Comparison of ENCODE assay signal across 2 cellular contexts in the genomic region with DNA sequence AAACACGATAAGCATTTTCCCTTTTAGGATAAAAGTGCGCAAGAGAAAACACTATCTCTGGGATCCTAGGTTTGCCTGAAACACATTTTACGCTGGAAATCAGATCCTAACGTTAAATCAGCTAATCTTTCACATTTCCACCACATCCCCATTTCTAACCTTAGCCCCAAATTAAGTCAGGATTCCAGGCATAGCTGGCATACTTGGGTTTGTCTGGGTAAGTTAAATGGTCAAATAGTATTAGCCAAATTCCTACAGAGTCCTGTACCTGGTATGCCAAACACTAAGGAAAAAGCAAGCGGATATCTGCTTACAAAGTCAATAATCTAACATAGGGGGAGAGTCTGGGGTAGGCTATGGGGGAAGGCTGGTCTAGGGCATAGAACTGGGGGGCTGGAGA.
TF ChIP-seq lines count a peak whose summit lies in the region.

No MANE protein-coding gene starts in this region.

TF ChIP-seq in GM23338, 12 proteins besides CTCF, POLR2A, EP300 and RAD21 (continues in another document):
- TF ChIP-seq, protein P1, sequence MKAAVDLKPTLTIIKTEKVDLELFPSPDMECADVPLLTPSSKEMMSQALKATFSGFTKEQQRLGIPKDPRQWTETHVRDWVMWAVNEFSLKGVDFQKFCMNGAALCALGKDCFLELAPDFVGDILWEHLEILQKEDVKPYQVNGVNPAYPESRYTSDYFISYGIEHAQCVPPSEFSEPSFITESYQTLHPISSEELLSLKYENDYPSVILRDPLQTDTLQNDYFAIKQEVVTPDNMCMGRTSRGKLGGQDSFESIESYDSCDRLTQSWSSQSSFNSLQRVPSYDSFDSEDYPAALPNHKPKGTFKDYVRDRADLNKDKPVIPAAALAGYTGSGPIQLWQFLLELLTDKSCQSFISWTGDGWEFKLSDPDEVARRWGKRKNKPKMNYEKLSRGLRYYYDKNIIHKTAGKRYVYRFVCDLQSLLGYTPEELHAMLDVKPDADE (IDR thresholded peaks at IDR 0.05) = no peak
- no peak for TF ChIP-seq JUNB (IDR thresholded peaks at IDR 0.05; ENCODE audit: unreplicated experiment)
- TF ChIP-seq, protein P2, sequence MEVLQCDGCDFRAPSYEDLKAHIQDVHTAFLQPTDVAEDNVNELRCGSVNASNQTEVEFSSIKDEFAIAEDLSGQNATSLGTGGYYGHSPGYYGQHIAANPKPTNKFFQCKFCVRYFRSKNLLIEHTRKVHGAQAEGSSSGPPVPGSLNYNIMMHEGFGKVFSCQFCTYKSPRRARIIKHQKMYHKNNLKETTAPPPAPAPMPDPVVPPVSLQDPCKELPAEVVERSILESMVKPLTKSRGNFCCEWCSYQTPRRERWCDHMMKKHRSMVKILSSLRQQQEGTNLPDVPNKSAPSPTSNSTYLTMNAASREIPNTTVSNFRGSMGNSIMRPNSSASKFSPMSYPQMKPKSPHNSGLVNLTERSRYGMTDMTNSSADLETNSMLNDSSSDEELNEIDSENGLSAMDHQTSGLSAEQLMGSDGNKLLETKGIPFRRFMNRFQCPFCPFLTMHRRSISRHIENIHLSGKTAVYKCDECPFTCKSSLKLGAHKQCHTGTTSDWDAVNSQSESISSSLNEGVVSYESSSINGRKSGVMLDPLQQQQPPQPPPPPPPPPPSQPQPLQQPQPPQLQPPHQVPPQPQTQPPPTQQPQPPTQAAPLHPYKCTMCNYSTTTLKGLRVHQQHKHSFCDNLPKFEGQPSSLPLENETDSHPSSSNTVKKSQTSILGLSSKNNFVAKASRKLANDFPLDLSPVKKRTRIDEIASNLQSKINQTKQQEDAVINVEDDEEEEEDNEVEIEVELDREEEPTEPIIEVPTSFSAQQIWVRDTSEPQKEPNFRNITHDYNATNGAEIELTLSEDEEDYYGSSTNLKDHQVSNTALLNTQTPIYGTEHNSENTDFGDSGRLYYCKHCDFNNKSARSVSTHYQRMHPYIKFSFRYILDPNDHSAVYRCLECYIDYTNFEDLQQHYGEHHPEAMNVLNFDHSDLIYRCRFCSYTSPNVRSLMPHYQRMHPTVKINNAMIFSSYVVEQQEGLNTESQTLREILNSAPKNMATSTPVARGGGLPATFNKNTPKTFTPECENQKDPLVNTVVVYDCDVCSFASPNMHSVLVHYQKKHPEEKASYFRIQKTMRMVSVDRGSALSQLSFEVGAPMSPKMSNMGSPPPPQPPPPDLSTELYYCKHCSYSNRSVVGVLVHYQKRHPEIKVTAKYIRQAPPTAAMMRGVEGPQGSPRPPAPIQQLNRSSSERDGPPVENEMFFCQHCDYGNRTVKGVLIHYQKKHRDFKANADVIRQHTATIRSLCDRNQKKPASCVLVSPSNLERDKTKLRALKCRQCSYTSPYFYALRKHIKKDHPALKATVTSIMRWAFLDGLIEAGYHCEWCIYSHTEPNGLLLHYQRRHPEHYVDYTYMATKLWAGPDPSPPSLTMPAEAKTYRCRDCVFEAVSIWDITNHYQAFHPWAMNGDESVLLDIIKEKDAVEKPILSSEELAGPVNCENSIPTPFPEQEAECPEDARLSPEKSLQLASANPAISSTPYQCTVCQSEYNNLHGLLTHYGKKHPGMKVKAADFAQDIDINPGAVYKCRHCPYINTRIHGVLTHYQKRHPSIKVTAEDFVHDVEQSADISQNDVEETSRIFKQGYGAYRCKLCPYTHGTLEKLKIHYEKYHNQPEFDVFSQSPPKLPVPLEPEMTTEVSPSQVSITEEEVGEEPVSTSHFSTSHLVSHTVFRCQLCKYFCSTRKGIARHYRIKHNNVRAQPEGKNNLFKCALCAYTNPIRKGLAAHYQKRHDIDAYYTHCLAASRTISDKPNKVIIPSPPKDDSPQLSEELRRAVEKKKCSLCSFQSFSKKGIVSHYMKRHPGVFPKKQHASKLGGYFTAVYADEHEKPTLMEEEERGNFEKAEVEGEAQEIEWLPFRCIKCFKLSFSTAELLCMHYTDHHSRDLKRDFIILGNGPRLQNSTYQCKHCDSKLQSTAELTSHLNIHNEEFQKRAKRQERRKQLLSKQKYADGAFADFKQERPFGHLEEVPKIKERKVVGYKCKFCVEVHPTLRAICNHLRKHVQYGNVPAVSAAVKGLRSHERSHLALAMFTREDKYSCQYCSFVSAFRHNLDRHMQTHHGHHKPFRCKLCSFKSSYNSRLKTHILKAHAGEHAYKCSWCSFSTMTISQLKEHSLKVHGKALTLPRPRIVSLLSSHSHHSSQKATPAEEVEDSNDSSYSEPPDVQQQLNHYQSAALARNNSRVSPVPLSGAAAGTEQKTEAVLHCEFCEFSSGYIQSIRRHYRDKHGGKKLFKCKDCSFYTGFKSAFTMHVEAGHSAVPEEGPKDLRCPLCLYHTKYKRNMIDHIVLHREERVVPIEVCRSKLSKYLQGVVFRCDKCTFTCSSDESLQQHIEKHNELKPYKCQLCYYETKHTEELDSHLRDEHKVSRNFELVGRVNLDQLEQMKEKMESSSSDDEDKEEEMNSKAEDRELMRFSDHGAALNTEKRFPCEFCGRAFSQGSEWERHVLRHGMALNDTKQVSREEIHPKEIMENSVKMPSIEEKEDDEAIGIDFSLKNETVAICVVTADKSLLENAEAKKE (CRISPR knock-in tag; IDR thresholded peaks at IDR 0.05) = no peak
- TF ChIP-seq POLR2AphosphoS5 (IDR thresholded peaks at IDR 0.05; ENCODE audit: low read depth) = no peak
- no peak for TF ChIP-seq EZH2 (IDR thresholded peaks at IDR 0.05; ENCODE audit: low read depth, unreplicated experiment)
- TF ChIP-seq EZH2phosphoT487 (IDR thresholded peaks at IDR 0.05; ENCODE audit: unreplicated experiment) = no peak
- no peak for TF ChIP-seq STAT1 (IDR thresholded peaks at IDR 0.05; ENCODE audit: unreplicated experiment)
- TF ChIP-seq, protein P3, sequence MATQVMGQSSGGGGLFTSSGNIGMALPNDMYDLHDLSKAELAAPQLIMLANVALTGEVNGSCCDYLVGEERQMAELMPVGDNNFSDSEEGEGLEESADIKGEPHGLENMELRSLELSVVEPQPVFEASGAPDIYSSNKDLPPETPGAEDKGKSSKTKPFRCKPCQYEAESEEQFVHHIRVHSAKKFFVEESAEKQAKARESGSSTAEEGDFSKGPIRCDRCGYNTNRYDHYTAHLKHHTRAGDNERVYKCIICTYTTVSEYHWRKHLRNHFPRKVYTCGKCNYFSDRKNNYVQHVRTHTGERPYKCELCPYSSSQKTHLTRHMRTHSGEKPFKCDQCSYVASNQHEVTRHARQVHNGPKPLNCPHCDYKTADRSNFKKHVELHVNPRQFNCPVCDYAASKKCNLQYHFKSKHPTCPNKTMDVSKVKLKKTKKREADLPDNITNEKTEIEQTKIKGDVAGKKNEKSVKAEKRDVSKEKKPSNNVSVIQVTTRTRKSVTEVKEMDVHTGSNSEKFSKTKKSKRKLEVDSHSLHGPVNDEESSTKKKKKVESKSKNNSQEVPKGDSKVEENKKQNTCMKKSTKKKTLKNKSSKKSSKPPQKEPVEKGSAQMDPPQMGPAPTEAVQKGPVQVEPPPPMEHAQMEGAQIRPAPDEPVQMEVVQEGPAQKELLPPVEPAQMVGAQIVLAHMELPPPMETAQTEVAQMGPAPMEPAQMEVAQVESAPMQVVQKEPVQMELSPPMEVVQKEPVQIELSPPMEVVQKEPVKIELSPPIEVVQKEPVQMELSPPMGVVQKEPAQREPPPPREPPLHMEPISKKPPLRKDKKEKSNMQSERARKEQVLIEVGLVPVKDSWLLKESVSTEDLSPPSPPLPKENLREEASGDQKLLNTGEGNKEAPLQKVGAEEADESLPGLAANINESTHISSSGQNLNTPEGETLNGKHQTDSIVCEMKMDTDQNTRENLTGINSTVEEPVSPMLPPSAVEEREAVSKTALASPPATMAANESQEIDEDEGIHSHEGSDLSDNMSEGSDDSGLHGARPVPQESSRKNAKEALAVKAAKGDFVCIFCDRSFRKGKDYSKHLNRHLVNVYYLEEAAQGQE (IDR thresholded peaks at IDR 0.05; ENCODE audit: unreplicated experiment) = no peak
- no peak for TF ChIP-seq NANOG (IDR thresholded peaks at IDR 0.05; ENCODE audit: borderline replicate concordance)
- TF ChIP-seq ZNF331 (CRISPR knock-in tag; IDR thresholded peaks at IDR 0.05; ENCODE audit: low read depth) = no peak

TF ChIP-seq in WTC11, 78 proteins besides CTCF, POLR2A, EP300 and RAD21 (continued from another document):
- TF ChIP-seq, protein P4, sequence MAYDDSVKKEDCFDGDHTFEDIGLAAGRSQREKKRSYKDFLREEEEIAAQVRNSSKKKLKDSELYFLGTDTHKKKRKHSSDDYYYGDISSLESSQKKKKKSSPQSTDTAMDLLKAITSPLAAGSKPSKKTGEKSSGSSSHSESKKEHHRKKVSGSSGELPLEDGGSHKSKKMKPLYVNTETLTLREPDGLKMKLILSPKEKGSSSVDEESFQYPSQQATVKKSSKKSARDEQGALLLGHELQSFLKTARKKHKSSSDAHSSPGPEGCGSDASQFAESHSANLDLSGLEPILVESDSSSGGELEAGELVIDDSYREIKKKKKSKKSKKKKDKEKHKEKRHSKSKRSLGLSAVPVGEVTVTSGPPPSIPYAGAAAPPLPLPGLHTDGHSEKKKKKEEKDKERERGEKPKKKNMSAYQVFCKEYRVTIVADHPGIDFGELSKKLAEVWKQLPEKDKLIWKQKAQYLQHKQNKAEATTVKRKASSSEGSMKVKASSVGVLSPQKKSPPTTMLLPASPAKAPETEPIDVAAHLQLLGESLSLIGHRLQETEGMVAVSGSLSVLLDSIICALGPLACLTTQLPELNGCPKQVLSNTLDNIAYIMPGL (CRISPR knock-in tag; IDR thresholded peaks at IDR 0.05) = no peak
- TF ChIP-seq, protein P5, sequence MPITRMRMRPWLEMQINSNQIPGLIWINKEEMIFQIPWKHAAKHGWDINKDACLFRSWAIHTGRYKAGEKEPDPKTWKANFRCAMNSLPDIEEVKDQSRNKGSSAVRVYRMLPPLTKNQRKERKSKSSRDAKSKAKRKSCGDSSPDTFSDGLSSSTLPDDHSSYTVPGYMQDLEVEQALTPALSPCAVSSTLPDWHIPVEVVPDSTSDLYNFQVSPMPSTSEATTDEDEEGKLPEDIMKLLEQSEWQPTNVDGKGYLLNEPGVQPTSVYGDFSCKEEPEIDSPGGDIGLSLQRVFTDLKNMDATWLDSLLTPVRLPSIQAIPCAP (CRISPR knock-in tag; IDR thresholded peaks at IDR 0.05) = no peak
- TF ChIP-seq ZNF138 (CRISPR knock-in tag; conservative IDR thresholded peaks at IDR 0.05) = no peak
